In the genomic region with DNA sequence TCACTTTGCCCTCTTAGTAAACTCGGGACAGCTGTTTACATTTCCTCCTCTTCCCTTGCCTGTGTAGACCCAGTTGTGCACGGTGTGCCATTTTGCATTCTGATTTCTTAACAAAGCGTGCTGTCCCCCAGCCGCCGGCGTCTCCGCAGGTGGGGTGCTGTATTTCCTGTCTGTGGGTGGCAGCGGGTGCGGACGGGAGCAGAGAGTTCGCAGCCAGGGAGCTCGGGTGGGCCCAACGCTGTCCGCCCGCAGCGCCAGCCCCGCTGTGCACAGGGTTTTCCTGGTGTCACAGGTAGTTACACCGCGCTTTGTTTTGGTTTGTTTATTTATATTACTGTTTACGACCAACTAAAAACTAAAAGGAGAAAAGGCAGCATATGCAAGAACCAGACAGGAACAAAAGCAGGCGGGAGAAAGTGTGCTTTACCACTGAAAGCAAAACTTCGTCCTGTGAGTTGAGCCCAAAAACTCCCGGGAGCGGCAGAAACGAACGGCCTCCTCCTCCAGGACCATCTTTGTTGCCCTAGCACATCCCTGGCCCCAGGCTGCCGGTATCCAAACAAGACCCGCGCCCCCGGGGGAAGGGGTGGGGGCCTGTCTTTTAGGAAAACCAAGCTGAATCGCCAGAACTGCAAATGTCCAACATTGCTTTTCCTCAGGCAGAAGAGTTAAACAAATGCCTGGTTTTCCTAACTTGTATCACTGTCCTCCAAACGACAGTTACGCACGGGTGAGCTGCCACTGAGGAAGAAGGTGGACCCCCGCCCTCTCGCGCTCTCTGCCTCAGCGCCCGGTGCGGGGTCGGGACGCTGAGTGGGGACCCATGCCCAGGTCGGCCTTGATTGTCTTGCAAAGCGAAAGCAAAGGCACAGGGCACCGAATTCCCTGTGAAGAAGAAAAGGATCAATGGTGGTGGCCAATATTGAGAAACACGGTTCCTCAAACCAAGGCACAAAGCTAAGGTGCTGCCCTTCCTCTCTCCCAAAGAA, we compare ENCODE assay signal across 17 cellular contexts.
DNase-seq lines count a peak whose midpoint lies in the region; ATAC-seq and TF ChIP-seq lines count a peak whose summit lies in the region.
"Had no signal": no experiment of that assay in that cellular context is flagged by ENCODE, and none has a peak within 500 bp of the region (broad histone marks: within the 10 kb centered on the region; RNA-seq: fewer than 3 reads in every experiment).

No MANE protein-coding gene starts in this region.

- peak overlapping the region; percentile 26 for H3K4me3 ChIP-seq in fibroblast of pulmonary artery (replicated peaks; ENCODE audit: low read depth, low read length)
- H3K4me3 ChIP-seq: lower lobe of right lung, ovary, SJSA1, vagina had no signal

- TF ChIP-seq CTCF in fibroblast of pulmonary artery (IDR thresholded peaks at IDR 0.05; ENCODE audit: low read length, missing control alignments), result no peak

- peaks cover 24% of the 10 kb centered on the region for H3K4me1 Mint-ChIP-seq in activated T-cell treated with anti-CD3 and anti-CD28 coated beads, Interleukin-2, amount 50 U/mL, for 24 hours (ENCODE audit: low read depth)
- peaks cover 31% of the 10 kb centered on the region for H3K4me1 Mint-ChIP-seq in stimulated activated naive CD8-positive, alpha-beta T cell treated with anti-CD3 and anti-CD28 coated beads, Interleukin-15, amount 100 ng/mL, for 72 hours

- ATAC-seq in stimulated activated naive CD8-positive, alpha-beta T cell treated with anti-CD3 and anti-CD28 coated beads, Interleukin-15, amount 100 ng/mL, for 72 hours, result peak; percentile 53
- ATAC-seq in HG03442 (IDR thresholded peaks at IDR 0.05; ENCODE audit: unreplicated experiment), result no peak
- ATAC-seq: activated CD4-positive, CD25-positive, alpha-beta regulatory T cell treated with anti-CD3 and anti-CD28 coated beads, Interleukin-2, amount 50 U/mL, for 24 hours had no signal

- H3K4me3 Mint-ChIP-seq in activated T-cell treated with anti-CD3 and anti-CD28 coated beads, Interleukin-2, amount 50 U/mL, for 24 hours, result peak overlapping the region; percentile 55
- H3K4me3 Mint-ChIP-seq in stimulated activated naive CD8-positive, alpha-beta T cell treated with anti-CD3 and anti-CD28 coated beads, Interleukin-15, amount 100 ng/mL, for 72 hours, result peak overlapping the region; percentile 64 to 77

- H3K9me3 Mint-ChIP-seq in activated T-cell treated with anti-CD3 and anti-CD28 coated beads, Interleukin-2, amount 50 U/mL, for 24 hours, result no peaks in the 10 kb centered on the region
- H3K9me3 Mint-ChIP-seq in stimulated activated naive CD8-positive, alpha-beta T cell treated with anti-CD3 and anti-CD28 coated beads, Interleukin-15, amount 100 ng/mL, for 72 hours, result no peaks in the 10 kb centered on the region

- no peak overlapping the region for H3K27ac Mint-ChIP-seq in activated T-cell treated with anti-CD3 and anti-CD28 coated beads, Interleukin-2, amount 50 U/mL, for 24 hours
- H3K27ac Mint-ChIP-seq in stimulated activated naive CD8-positive, alpha-beta T cell treated with anti-CD3 and anti-CD28 coated beads, Interleukin-15, amount 100 ng/mL, for 72 hours, result no peak overlapping the region

- peak; percentile 23 for DNase-seq in activated T-cell treated with anti-CD3 and anti-CD28 coated beads, Interleukin-2, amount 50 U/mL, for 1 hour
- DNase-seq in activated T-cell treated with anti-CD3 and anti-CD28 coated beads for 4 hours (no peak), fibroblast of pulmonary artery (ENCODE audit: low read depth) (no peak), GF-D8 (lab: John Stamatoyannopoulos, UW) (no peak), NCI-H748 treated with DMSO at 0.1 percent for 48 hours (lab: John Stamatoyannopoulos, UW) (no peak)
- no peak for DNase-seq in activated T-cell treated with anti-CD3 and anti-CD28 coated beads, Interleukin-2, amount 50 U/mL, for 24 hours
- peak; percentile 12 to 16 for DNase-seq in stimulated activated naive CD8-positive, alpha-beta T cell treated with anti-CD3 and anti-CD28 coated beads, Interleukin-15, amount 100 ng/mL, for 72 hours
- DNase-seq: aorta, DMS79 treated with DMSO at 0.1 percent for 48 hours, KBM-7, lower lobe of right lung, NCI-H2081, ovary had no signal

- peaks cover 28% of the 10 kb centered on the region for H3K27me3 Mint-ChIP-seq in activated T-cell treated with anti-CD3 and anti-CD28 coated beads, Interleukin-2, amount 50 U/mL, for 24 hours
- H3K27me3 Mint-ChIP-seq in stimulated activated naive CD8-positive, alpha-beta T cell treated with anti-CD3 and anti-CD28 coated beads, Interleukin-15, amount 100 ng/mL, for 72 hours, result peaks cover 37% of the 10 kb centered on the region

- no peaks in the 10 kb centered on the region for H3K36me3 Mint-ChIP-seq in activated T-cell treated with anti-CD3 and anti-CD28 coated beads, Interleukin-2, amount 50 U/mL, for 24 hours (ENCODE audit: low read depth)

Comparison
In these comparisons a context has a peak if more than half of its experiments do, and no peak if none do; other contexts are left out.
1. DNase-seq: peak in activated T-cell treated with anti-CD3 and anti-CD28 coated beads, Interleukin-2, amount 50 U/mL, for 1 hour (single experiment) and stimulated activated naive CD8-positive, alpha-beta T cell treated with anti-CD3 and anti-CD28 coated beads, Interleukin-15, amount 100 ng/mL, for 72 hours (2 of 2); none in activated T-cell treated with anti-CD3 and anti-CD28 coated beads for 4 hours (single experiment), activated T-cell treated with anti-CD3 and anti-CD28 coated beads, Interleukin-2, amount 50 U/mL, for 24 hours (single experiment), fibroblast of pulmonary artery (single experiment), GF-D8 (single experiment) and NCI-H748 treated with DMSO at 0.1 percent for 48 hours (single experiment).